ENCODE assay signal across 12 cellular contexts in the genomic region with DNA sequence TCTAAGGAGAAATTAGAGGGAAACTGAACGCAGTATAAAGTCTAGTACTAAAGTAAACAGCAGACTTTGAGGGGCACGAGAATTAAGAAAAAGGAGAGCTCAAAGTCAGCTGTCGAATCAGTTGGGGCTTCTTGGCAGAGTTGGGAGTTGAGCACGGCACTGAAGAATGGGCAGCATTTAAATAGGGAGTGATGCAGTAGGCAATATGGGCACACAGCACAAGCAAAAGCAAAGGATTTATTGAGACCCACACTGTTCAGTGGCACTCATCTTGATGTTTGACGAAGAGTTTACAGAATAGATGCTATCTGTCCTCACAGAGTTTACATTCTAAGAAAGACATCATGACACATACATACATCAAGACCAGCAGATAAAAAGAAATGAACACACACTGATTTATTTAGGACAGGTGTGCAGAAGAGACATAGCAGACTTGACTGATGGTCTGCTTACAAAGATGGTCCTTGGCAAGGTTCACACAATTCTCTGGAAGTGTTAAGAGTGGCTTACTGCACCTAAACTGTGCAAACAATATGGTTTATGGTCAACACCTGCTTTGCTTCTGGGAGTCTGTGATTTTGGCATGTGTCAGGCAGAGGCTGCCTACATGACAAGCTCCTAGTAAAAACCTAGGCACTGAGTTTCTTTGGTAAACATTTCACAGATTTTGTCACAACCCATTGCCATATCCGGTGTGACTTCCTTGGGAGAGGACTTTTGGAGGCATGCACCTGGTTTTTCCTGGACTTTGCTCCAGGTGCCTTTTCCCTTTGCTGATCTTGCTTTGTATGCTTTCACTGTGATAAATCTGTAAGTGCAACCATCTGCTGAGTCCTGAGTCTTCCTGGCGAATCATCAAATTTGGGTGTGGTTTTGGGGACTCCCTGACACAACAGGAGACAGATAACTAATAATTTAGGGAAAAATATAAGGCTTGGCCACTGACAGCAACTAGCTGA.
A peak's percentile ranks its signal among the peaks of the same experiment; 100 is the strongest.
DNase-seq lines count a peak whose midpoint lies in the region; ATAC-seq and TF ChIP-seq lines count a peak whose summit lies in the region.
"Had no signal": no experiment of that assay in that cellular context is flagged by ENCODE, and none has a peak within 500 bp of the region (broad histone marks: within the 10 kb centered on the region; RNA-seq: fewer than 3 reads in every experiment).

No MANE protein-coding gene starts in this region.

- no peak for TF ChIP-seq POLR2A in GM18505 (IDR thresholded peaks at IDR 0.05; ENCODE audit: borderline replicate concordance, extremely low read depth, insufficient read depth, insufficient read length)

- H3K27ac ChIP-seq in mucosa of rectum (ENCODE audit: low read depth in 2 of 2, low read length in 2 of 2), result peak overlapping the region; percentile 35 to 80
- H3K27ac ChIP-seq: right lobe of liver had no signal

- ATAC-seq in HG03039 (IDR thresholded peaks at IDR 0.05; ENCODE audit: unreplicated experiment) (no peak), HG03175 (IDR thresholded peaks at IDR 0.05; ENCODE audit: unreplicated experiment) (no peak), GM18505 (IDR thresholded peaks at IDR 0.05; ENCODE audit: unreplicated experiment) (no peak)

- no peak for TF ChIP-seq CTCF in cardiac fibroblast (IDR thresholded peaks at IDR 0.05; ENCODE audit: low read depth, low read length)

- H3K9me3 ChIP-seq in mucosa of rectum (ENCODE audit: control insufficient read depth in 2 of 2, low read length in 2 of 2), result no peaks in the 10 kb centered on the region
- H3K9me3 ChIP-seq: right lobe of liver had no signal

- peaks cover 6 to 18% of the 10 kb centered on the region in 2 donors for H3K4me1 ChIP-seq in mucosa of rectum (ENCODE audit: control insufficient read depth in 2 of 2, insufficient read depth in 2 of 2, low read length in 2 of 2)
- H3K4me1 ChIP-seq: right lobe of liver had no signal

- H3K27me3 ChIP-seq in mucosa of rectum (ENCODE audit: control insufficient read depth in 2 of 2, insufficient read depth in 2 of 2, low read length in 2 of 2), result no peaks in the 10 kb centered on the region
- H3K27me3 ChIP-seq: right lobe of liver had no signal

- peak; percentile 31 for DNase-seq in DMS153 (lab: John Stamatoyannopoulos, UW)
- DNase-seq in NCI-H1694 treated with DMSO at 0.1 percent for 48 hours (lab: John Stamatoyannopoulos, UW), result peak; percentile 50
- peak; percentile 11 to 48 for DNase-seq in cardiac fibroblast (ENCODE audit: low read depth in 2 of 2)
- no peak for DNase-seq in activated CD4-positive, alpha-beta T cell treated with anti-CD3 and anti-CD28 coated beads, Interleukin-2, amount 50 U/mL, for 1 hour
- DNase-seq: activated CD4-positive, alpha-beta memory T cell treated with anti-CD3 and anti-CD28 coated beads for 36 hours; activated naive CD8-positive, alpha-beta T cell treated with anti-CD3 and anti-CD28 coated beads, Interleukin-2, amount 10 ng/mL, durations not matched to agents 7 days and 5 days; NCI-H1436 treated with DMSO at 0.1 percent for 48 hours; right lobe of liver had no signal

- no peak overlapping the region for H3K9ac ChIP-seq in mucosa of rectum (ENCODE audit: low read depth in 1 of 2, low read length in 2 of 2)

- H3K36me3 ChIP-seq in mucosa of rectum (ENCODE audit: control insufficient read depth in 2 of 2, insufficient read depth in 2 of 2, low read length in 2 of 2), result peaks cover 3 to 20% of the 10 kb centered on the region in 2 donors

- H3K4me3 ChIP-seq in cardiac fibroblast (replicated peaks in 1 of 2; ENCODE audit: low read depth in 2 of 2, low read length in 2 of 2) (no peak overlapping the region), mucosa of rectum (ENCODE audit: low read length in 2 of 2) (no peak overlapping the region)
- H3K4me3 ChIP-seq: right lobe of liver had no signal
